ENCODE assay signal across 8 cellular contexts in the genomic region with DNA sequence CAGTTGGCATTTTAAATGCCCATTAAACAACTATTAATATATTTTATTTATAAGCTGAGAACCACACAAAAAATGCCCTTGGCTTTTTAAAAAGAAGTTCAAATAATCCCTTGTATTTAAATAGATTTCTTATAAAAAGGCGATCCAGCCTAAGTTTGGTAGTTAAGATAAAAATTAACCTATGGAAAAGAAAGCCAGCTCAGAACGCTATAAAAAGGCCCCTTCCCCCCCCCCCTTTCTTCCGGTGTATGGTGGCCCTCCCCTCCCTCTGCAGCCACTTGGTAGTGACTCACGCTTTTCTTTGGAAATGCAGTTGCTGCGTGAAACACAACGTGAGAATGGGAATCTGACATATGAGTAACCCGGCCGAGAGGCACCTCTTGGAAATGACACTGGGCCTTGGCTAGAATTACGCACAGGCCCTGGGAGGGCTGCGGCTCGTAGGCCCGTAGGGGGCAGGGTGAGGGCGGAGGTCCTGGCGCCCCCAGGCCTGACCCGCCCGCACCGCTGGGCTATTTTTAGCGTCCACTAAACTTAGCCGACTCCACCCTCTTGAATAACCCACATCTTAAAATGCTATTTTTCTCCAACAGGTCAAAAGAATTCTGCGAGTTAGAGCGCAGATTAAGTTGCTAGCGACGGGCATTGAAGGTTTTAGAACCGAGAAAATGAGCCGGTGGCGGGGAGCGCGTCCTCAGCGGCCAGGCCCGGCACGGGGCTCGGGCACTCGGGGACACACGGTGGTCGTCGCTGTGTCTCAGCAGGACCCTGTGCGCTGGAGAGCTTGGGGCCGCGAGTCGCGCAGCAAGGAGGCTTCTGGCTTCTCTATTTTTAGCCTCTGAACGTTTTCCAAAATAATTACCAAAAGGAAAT.
DNase-seq lines count a peak whose midpoint lies in the region; ATAC-seq and TF ChIP-seq lines count a peak whose summit lies in the region.

No MANE protein-coding gene starts in this region.

- peaks cover 15% of the 10 kb centered on the region for H3K27me3 ChIP-seq in H7 (ENCODE audit: control insufficient read depth, insufficient read depth, low read length)

- no peaks in the 10 kb centered on the region for H3K36me3 ChIP-seq in H7 (replicated peaks; ENCODE audit: control insufficient read depth, insufficient read depth, low read length)

- DNase-seq in DMS79 (lab: John Stamatoyannopoulos, UW), result peak; percentile 27
- peak; percentile 83 for DNase-seq in H7
- peak; percentile 96 for DNase-seq in NB4 (ENCODE audit: low read depth)
- DNase-seq in central memory CD4-positive, alpha-beta T cell, result peak; percentile 11
- peak; percentile 97 for DNase-seq in islet precursor cell
- peak; percentile 86 for DNase-seq in smooth muscle cell of the brain vasculature (ENCODE audit: low read depth, low spot score)

- peak overlapping the region; percentile 81 for H3K27ac ChIP-seq in VCaP

- TF ChIP-seq CTCF in NB4 (IDR thresholded peaks at IDR 0.05; ENCODE audit: low read depth, low read length) (no peak), VCaP (conservative IDR thresholded peaks at IDR 0.05) (no peak)

- no peak for TF ChIP-seq POLR2A in NB4 (IDR thresholded peaks at IDR 0.05; ENCODE audit: extremely low read depth, insufficient read length)

- no peak for ATAC-seq in HG02610 (IDR thresholded peaks at IDR 0.05; ENCODE audit: unreplicated experiment)

- peak overlapping the region; percentile 46 for H3K4me3 ChIP-seq in H7 (ENCODE audit: insufficient read depth, low read depth, low read length)
- H3K4me3 ChIP-seq in NB4 (ENCODE audit: low read depth, low read length), result peak overlapping the region; percentile 45

Comparison
In these comparisons a context has a peak if more than half of its experiments do, and no peak if none do; other contexts are left out.
1. DNase-seq: peak in every context shown above with its lines; median percentile 97 in islet precursor cell; 96 in NB4; 86 in smooth muscle cell of the brain vasculature; 83 in H7; 27 in DMS79; 11 in central memory CD4-positive, alpha-beta T cell.